ENCODE assay signal across 1 cellular context in genomic region chr11:66277475-66278391, GRCh38.
TF ChIP-seq lines count a peak whose summit lies in the region.

Gene CNIH2, plus strand, starts transcription at chr11:66278175. Its CDS starts 282 bp downstream, at chr11:66278457.

TF ChIP-seq in HepG2, 621 proteins besides CTCF, POLR2A, EP300 and RAD21 (continued from another document and continues in another):
- TF ChIP-seq NONO (IDR thresholded peaks at IDR 0.05), result no peak
- TF ChIP-seq NONO (CRISPR knock-in tag; conservative IDR thresholded peaks at IDR 0.05), result 0 out of 2 replicates have a peak, but pooled peaks have one; percentile 19
- peak; percentile 61 for TF ChIP-seq POLR2G (IDR thresholded peaks at IDR 0.05; ENCODE audit: low read depth, low read length)
- TF ChIP-seq CERS6 (CRISPR knock-in tag; IDR thresholded peaks at IDR 0.05), result no peak
- TF ChIP-seq MXD4 (CRISPR knock-in tag; IDR thresholded peaks at IDR 0.05), result no peak
- TF ChIP-seq AGO2 (optimal IDR thresholded peaks at IDR 0.05; ENCODE audit: low read depth, low read length), result peak; percentile 95
- no peak for TF ChIP-seq ZFP36L1 (CRISPR knock-in tag; IDR thresholded peaks at IDR 0.05)
- no peak for TF ChIP-seq HIC2 (CRISPR knock-in tag; IDR thresholded peaks at IDR 0.05; ENCODE audit: low read depth)
- TF ChIP-seq ZNF800 (CRISPR knock-in tag; IDR thresholded peaks at IDR 0.05), result no peak
- no peak for TF ChIP-seq NFIB (CRISPR knock-in tag; IDR thresholded peaks at IDR 0.05; ENCODE audit: borderline replicate concordance)
- no peak for TF ChIP-seq ZNF777 (CRISPR knock-in tag; IDR thresholded peaks at IDR 0.05)
- TF ChIP-seq ZSCAN9 (CRISPR knock-in tag; IDR thresholded peaks at IDR 0.05; ENCODE audit: borderline replicate concordance), result no peak
- no peak for TF ChIP-seq GZF1 (CRISPR knock-in tag; IDR thresholded peaks at IDR 0.05)
- TF ChIP-seq SP4 (CRISPR knock-in tag; IDR thresholded peaks at IDR 0.05), result 0 out of 2 replicates have a peak, but pooled peaks have one; percentile 34
- TF ChIP-seq ZNF768 (CRISPR knock-in tag; IDR thresholded peaks at IDR 0.05), result peak; percentile 33; the same call in 1 of the 2 replicates
- no peak for TF ChIP-seq NCOA2 (CRISPR knock-in tag; IDR thresholded peaks at IDR 0.05)
- TF ChIP-seq ELF1 (CRISPR knock-in tag; IDR thresholded peaks at IDR 0.05), result no peak
- no peak for TF ChIP-seq ZNF333 (CRISPR knock-in tag; IDR thresholded peaks at IDR 0.05; ENCODE audit: borderline replicate concordance)
- TF ChIP-seq HOXA9 (CRISPR knock-in tag; IDR thresholded peaks at IDR 0.05; ENCODE audit: borderline replicate concordance), result no peak
- TF ChIP-seq MTA3 (CRISPR knock-in tag; IDR thresholded peaks at IDR 0.05), result no peak
- no peak for TF ChIP-seq ZNF501 (CRISPR knock-in tag; IDR thresholded peaks at IDR 0.05)
- TF ChIP-seq AKAP8 (CRISPR knock-in tag; IDR thresholded peaks at IDR 0.05), result peak; percentile 66; the same call in 1 of the 2 replicates
- TF ChIP-seq RBFOX2 (IDR thresholded peaks at IDR 0.05; ENCODE audit: low read depth, low read length), result peak; percentile 55
- TF ChIP-seq ZNF343 (CRISPR knock-in tag; IDR thresholded peaks at IDR 0.05), result 0 out of 2 replicates have a peak, but pooled peaks have one; percentile 30
- TF ChIP-seq TAF1 (CRISPR knock-in tag; IDR thresholded peaks at IDR 0.05), result no peak
- TF ChIP-seq ZNF709 (CRISPR knock-in tag; IDR thresholded peaks at IDR 0.05), result no peak
- TF ChIP-seq ZBTB7B (CRISPR knock-in tag; IDR thresholded peaks at IDR 0.05), result no peak
- TF ChIP-seq ZSCAN22 (CRISPR knock-in tag; IDR thresholded peaks at IDR 0.05), result no peak
- no peak for TF ChIP-seq FIP1L1 (IDR thresholded peaks at IDR 0.05; ENCODE audit: borderline replicate concordance, insufficient read depth, low read depth, low read length)
- peak; percentile 43; the same call in 1 of the 2 replicates for TF ChIP-seq ZNF710 (CRISPR knock-in tag; IDR thresholded peaks at IDR 0.05; ENCODE audit: borderline replicate concordance)
- 0 out of 2 replicates have a peak, but pooled peaks have one; percentile 18 for TF ChIP-seq ZNF563 (CRISPR knock-in tag; IDR thresholded peaks at IDR 0.05)
- no peak for TF ChIP-seq ISX (CRISPR knock-in tag; conservative IDR thresholded peaks at IDR 0.05)
- TF ChIP-seq SP1 (IDR thresholded peaks at IDR 0.05), result no peak
- TF ChIP-seq SP1 (CRISPR knock-in tag; IDR thresholded peaks at IDR 0.05), result no peak
- TF ChIP-seq THYN1 (CRISPR knock-in tag; IDR thresholded peaks at IDR 0.05; ENCODE audit: borderline replicate concordance, low read depth), result no peak
- no peak for TF ChIP-seq ZNF773 (CRISPR knock-in tag; IDR thresholded peaks at IDR 0.05; ENCODE audit: borderline replicate concordance)
- TF ChIP-seq ZNF3 (CRISPR knock-in tag; IDR thresholded peaks at IDR 0.05), result no peak
- no peak for TF ChIP-seq RELA (CRISPR knock-in tag; IDR thresholded peaks at IDR 0.05)
- TF ChIP-seq ZBTB34 (CRISPR knock-in tag; IDR thresholded peaks at IDR 0.05), result no peak
- no peak for TF ChIP-seq JUNB (CRISPR knock-in tag; IDR thresholded peaks at IDR 0.05; ENCODE audit: borderline replicate concordance)
- TF ChIP-seq SRSF1 (optimal IDR thresholded peaks at IDR 0.05; ENCODE audit: low read depth, low read length), result no peak
- no peak for TF ChIP-seq ZNF788 (CRISPR knock-in tag; IDR thresholded peaks at IDR 0.05; ENCODE audit: borderline replicate concordance)
- no peak for TF ChIP-seq BCLAF1 (IDR thresholded peaks at IDR 0.05)
- TF ChIP-seq MYNN (CRISPR knock-in tag; IDR thresholded peaks at IDR 0.05; ENCODE audit: low read depth), result no peak
- no peak; the same call in 1 of the 2 replicates for TF ChIP-seq ATF7-NPFF (CRISPR knock-in tag; IDR thresholded peaks at IDR 0.05; ENCODE audit: low read depth)
- TF ChIP-seq MIER3 (CRISPR knock-in tag; IDR thresholded peaks at IDR 0.05; ENCODE audit: borderline replicate concordance), result no peak
- no peak for TF ChIP-seq ZNF432 (CRISPR knock-in tag; IDR thresholded peaks at IDR 0.05; ENCODE audit: borderline replicate concordance)
- TF ChIP-seq MXD3 (CRISPR knock-in tag; IDR thresholded peaks at IDR 0.05), result no peak
- TF ChIP-seq TRIM24 (CRISPR knock-in tag; IDR thresholded peaks at IDR 0.05), result no peak
- TF ChIP-seq ZFP90 (CRISPR knock-in tag; IDR thresholded peaks at IDR 0.05; ENCODE audit: borderline replicate concordance), result no peak
- peak; percentile 60 for TF ChIP-seq ZBTB33 (CRISPR knock-in tag; IDR thresholded peaks at IDR 0.05)
- no peak for TF ChIP-seq XBP1 (CRISPR knock-in tag; IDR thresholded peaks at IDR 0.05)
- TF ChIP-seq ZNF468 (CRISPR knock-in tag; IDR thresholded peaks at IDR 0.05), result no peak
- no peak for TF ChIP-seq ZNF574 (CRISPR knock-in tag; IDR thresholded peaks at IDR 0.05)
- TF ChIP-seq XRCC5 (optimal IDR thresholded peaks at IDR 0.05; ENCODE audit: low read length), result no peak
- peak; percentile 43; the same call in 1 of the 2 replicates for TF ChIP-seq CENPT (CRISPR knock-in tag; IDR thresholded peaks at IDR 0.05; ENCODE audit: low read depth)
- no peak for TF ChIP-seq NCOA5 (CRISPR knock-in tag; IDR thresholded peaks at IDR 0.05)
- no peak for TF ChIP-seq KDM6A (CRISPR knock-in tag; IDR thresholded peaks at IDR 0.05; ENCODE audit: low read depth)
- TF ChIP-seq ZNF674 (CRISPR knock-in tag; IDR thresholded peaks at IDR 0.05; ENCODE audit: low read depth), result no peak
- no peak for TF ChIP-seq ZBTB20 (CRISPR knock-in tag; IDR thresholded peaks at IDR 0.05; ENCODE audit: borderline replicate concordance, low read depth)
- TF ChIP-seq MED8 (CRISPR knock-in tag; IDR thresholded peaks at IDR 0.05; ENCODE audit: insufficient replicate concordance), result no peak
